35 cellular contexts compared by ENCODE assay signal in genomic region chr4:89031272-89031671, GRCh38.
"Had no signal": no experiment of that assay in that cellular context is flagged by ENCODE, and none has a peak within 500 bp of the region (broad histone marks: within the 10 kb centered on the region; RNA-seq: fewer than 3 reads in every experiment).

No MANE protein-coding gene starts in this region.

- H3K9me3 ChIP-seq: MG63 had no signal

- H3K27me3 ChIP-seq: MG63 had no signal

- H3K36me3 ChIP-seq: MG63 had no signal

- H3K4me3 ChIP-seq: MG63 had no signal

- DNase-seq: Karpas-422, Kasumi-1, MG63, MM.1S, MV-4-11, NCI-H1048, NCI-H1092, NCI-H1092 treated with DMSO at 0.1 percent for 48 hours, NCI-H1105, NCI-H1105 treated with DMSO at 0.1 percent for 48 hours, NCI-H1417, NCI-H1417 treated with DMSO at 0.1 percent for 48 hours, NCI-H1436, NCI-H1436 treated with DMSO at 0.1 percent for 48 hours, NCI-H146, NCI-H1694, NCI-H1694 treated with DMSO at 0.1 percent for 48 hours, NCI-H187, NCI-H187 treated with DMSO at 0.1 percent for 48 hours, NCI-H1930, NCI-H2029, NCI-H2029 treated with DMSO at 0.1 percent for 48 hours, NCI-H2081, NCI-H2081 treated with DMSO at 0.1 percent for 48 hours, NCI-H2107, NCI-H2171, NCI-H2171 treated with DMSO at 0.1 percent for 48 hours, NCI-H2227 treated with DMSO at 0.1 percent for 48 hours, NCI-H226, NCI-H345, NCI-H446, NCI-H446 treated with DMSO at 0.1 percent for 48 hours, NCI-H510A, NCI-H510A treated with DMSO at 0.1 percent for 48 hours, NCI-H524 had no signal
